In the genomic region with DNA sequence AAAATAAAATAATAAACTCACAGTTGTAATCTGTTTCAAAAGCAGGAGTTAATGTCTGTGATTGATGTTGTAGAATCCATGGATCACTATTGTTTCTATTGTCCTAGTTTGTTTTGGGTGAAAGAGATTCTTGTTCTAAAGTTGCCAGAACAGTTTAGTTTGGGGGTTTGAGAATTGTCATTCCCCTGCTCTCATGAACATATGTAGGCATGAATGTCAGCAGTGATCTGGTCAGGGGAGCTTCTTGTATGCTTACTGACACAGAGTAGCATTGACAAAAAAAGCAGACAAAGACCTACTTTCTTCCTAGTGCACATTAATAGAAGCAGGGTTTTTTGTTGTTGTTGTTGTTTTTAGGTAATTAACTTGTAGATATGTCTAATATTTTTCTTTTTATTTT, we compare ENCODE assay signal across 30 cellular contexts. TPM values are rescaled to one million over a fixed set of nuclear protein-coding genes. Genes with fewer than 3 reads are reported as not detected.
A peak's percentile ranks its signal among the peaks of the same experiment; 100 is the strongest.
DNase-seq lines count a peak whose midpoint lies in the region; ATAC-seq and TF ChIP-seq lines count a peak whose summit lies in the region.
"Had no signal": no experiment of that assay in that cellular context is flagged by ENCODE, and none has a peak within 500 bp of the region (broad histone marks: within the 10 kb centered on the region; RNA-seq: fewer than 3 reads in every experiment).

No MANE protein-coding gene starts in this region.

- TF ChIP-seq CTCF in HL-60 (IDR thresholded peaks at IDR 0.05; ENCODE audit: insufficient read depth, low read length) (no peak), GM13977 (IDR thresholded peaks at IDR 0.05; ENCODE audit: extremely low read depth, insufficient read depth, missing control alignments) (no peak)

- ATAC-seq in T-helper 17 cell (no peak), GM18858 (IDR thresholded peaks at IDR 0.05; ENCODE audit: unreplicated experiment) (no peak)
- ATAC-seq: A549, GM12878 had no signal

- H3K27me3 ChIP-seq in HL-60 (ENCODE audit: insufficient read depth, poor library complexity, severe bottlenecking): no peaks in the 10 kb centered on the region

- H3K27ac ChIP-seq in HL-60 (replicated peaks) (peak overlapping the region; percentile 33), substantia nigra (ENCODE audit: low read depth, low read length, poor library complexity, severe bottlenecking) (peak overlapping the region; percentile 86)
- H3K27ac ChIP-seq: A549, PC-9, SK-N-MC had no signal

- no peak overlapping the region for H3K4me3 ChIP-seq in HL-60 (replicated peaks; ENCODE audit: insufficient read depth, low read length)
- H3K4me3 ChIP-seq: A549, GM12878, PC-9, SK-N-MC had no signal

- H3K9me3 ChIP-seq in T-helper 17 cell (ENCODE audit: control insufficient read depth, low read length, poor library complexity, severe bottlenecking): no peaks in the 10 kb centered on the region
- H3K9me3 ChIP-seq: A549 had no signal

- no peak overlapping the region for H3K4me3 Mint-ChIP-seq in T-helper 17 cell
- H3K4me3 Mint-ChIP-seq: B cell; CD14-positive monocyte; CD8-positive, alpha-beta memory T cell; IgD-negative memory B cell had no signal

- no peaks in the 10 kb centered on the region for H3K27me3 Mint-ChIP-seq in T-helper 17 cell
- H3K27me3 Mint-ChIP-seq: B cell; CD8-positive, alpha-beta memory T cell; IgD-negative memory B cell had no signal

- in situ Hi-C loops in GM13977 (cut with MboI; ENCODE audit: low pct_unique_long_range_greater_than_20kb, low sequenced_read_pairs, unreplicated experiment): no loop called here

- peaks cover 7% of the 10 kb centered on the region for H3K36me3 Mint-ChIP-seq in T-helper 17 cell (ENCODE audit: low read depth)
- H3K36me3 Mint-ChIP-seq: IgD-negative memory B cell had no signal

- peak overlapping the region; percentile 34 for H3K27ac Mint-ChIP-seq in T-helper 17 cell
- H3K27ac Mint-ChIP-seq: B cell, IgD-negative memory B cell had no signal

- no peak for DNase-seq in HL-60 (ENCODE audit: low read depth in 1 of 2, low spot score in 1 of 2)
- DNase-seq in T-helper 17 cell: no peak
- peak; percentile 81 for DNase-seq in globus pallidus (ENCODE audit: low spot score)
- peak in 1 of 49 donors; percentile 50 for DNase-seq in substantia nigra (lab: John Stamatoyannopoulos, UW)
- DNase-seq in AG08395 (ENCODE audit: low spot score): no peak
- DNase-seq in GM13977 (ENCODE audit: low spot score): no peak
- DNase-seq: CD8-positive, alpha-beta memory T cell; DMS 273 treated with DMSO at 0.1 percent for 48 hours; DMS79; EL; GDM1; HCEC 1CT; Karpas-422; NCI-H1092 treated with DMSO at 0.1 percent for 48 hours; NCI-H1436; NCI-H187; NCI-H2081 treated with DMSO at 0.1 percent for 48 hours; NCI-H524; NCI-H774; PC-9; SHP77 had no signal

- H3K4me1 Mint-ChIP-seq in T-helper 17 cell: no peaks in the 10 kb centered on the region
- H3K4me1 Mint-ChIP-seq: B cell; CD8-positive, alpha-beta memory T cell had no signal

RNA-seq across cellular contexts. Expression of a gene that starts 38.6 kb away (rescaled TPM):
- total RNA-seq in T-helper 17 cell: 10 to 100 TPM; 58.0 to 65.9 TPM

RNA-seq across cellular contexts. Expression of a gene that starts 39.0 kb away (rescaled TPM):
- 10 to 100 TPM; 11.0 to 14.7 TPM for total RNA-seq in T-helper 17 cell

RNA-seq across cellular contexts. Expression of a gene that starts 44.5 kb away (rescaled TPM):
- total RNA-seq in T-helper 17 cell: 100 to 1,000 TPM; 110 to 129 TPM

RNA-seq across cellular contexts. Expression of a gene that starts 44.8 kb away (rescaled TPM):
- 10 to 100 TPM; 17.2 to 17.4 TPM for total RNA-seq in T-helper 17 cell

RNA-seq across cellular contexts. Expression of a gene that starts 57.2 kb away (rescaled TPM):
- total RNA-seq in T-helper 17 cell: not detected
- total RNA-seq: B cell; CD8-positive, alpha-beta memory T cell; H1; PC-9; RPMI7951 had no signal
